ENCODE assay signal across 1 cellular context in the genomic region with DNA sequence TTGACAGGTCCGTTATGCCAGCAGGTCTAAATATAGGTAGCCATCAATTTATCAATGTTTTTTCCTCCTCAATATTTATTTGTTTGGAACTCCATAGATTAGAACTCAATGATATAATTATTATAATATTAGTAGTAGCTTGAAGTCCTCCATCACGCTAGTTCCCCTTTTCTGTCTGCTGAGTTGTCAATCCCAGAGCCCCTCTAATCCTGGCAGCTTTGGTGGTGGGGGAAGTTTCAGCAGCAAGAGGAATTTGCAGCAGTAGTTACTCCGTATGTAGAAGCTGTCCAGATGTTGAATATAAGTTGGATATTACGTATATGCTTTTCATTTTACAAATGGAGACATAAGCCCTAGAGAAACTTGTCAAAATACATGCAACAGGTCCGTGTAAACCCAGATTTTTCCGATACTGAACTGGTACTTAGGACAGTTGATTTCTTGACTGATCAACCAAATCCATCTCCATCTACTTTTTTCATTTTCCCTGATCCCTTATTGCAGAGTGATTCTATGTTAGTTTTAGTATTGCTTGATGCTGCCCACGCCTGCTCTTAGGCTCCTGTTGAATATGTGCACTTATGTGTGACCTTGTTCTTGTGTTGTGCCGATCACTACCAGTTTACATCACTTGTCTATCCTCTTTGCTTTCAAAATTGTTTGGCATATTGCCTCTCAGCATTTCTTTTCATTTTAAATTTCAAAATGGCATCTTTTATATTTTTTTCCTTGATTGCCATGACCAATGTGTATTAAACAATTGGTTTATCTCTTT.
TF ChIP-seq lines count a peak whose summit lies in the region.

No MANE protein-coding gene starts in this region.

TF ChIP-seq in K562, 482 proteins besides CTCF, POLR2A, EP300 and RAD21:
- TF ChIP-seq ZNF589 (CRISPR knock-in tag; IDR thresholded peaks at IDR 0.05; ENCODE audit: low read depth) = 0 out of 2 replicates have a peak, but pooled peaks have one; percentile 36
- TF ChIP-seq ZEB2 (IDR thresholded peaks at IDR 0.05) = no peak
